In genomic region chr5:137743031-137743640, GRCh38 we compare ENCODE assay signal across 8 cellular contexts. TPM values are rescaled to one million over a fixed set of nuclear protein-coding genes. Genes with fewer than 3 reads are reported as not detected.
DNase-seq lines count a peak whose midpoint lies in the region; ATAC-seq lines count a peak whose summit lies in the region.

No MANE protein-coding gene starts in this region.

- ATAC-seq in Right ventricle myocardium inferior = peak; percentile 63
- ATAC-seq in HG03095 (IDR thresholded peaks at IDR 0.05; ENCODE audit: unreplicated experiment) = peak; percentile 47
- peak; percentile 80 for ATAC-seq in stimulated activated naive CD8-positive, alpha-beta T cell treated with anti-CD3 and anti-CD28 coated beads, Interleukin-15, Interleukin-2, amounts not matched to agents 100 U/mL and 50 U/mL, for 24 hours

- intact Hi-C loops in Right ventricle myocardium inferior (cut with DNase I) = loop anchor here (2.0 kb wide), 2 partner anchors 82 to 112 kb away; no protein-coding TSS in a partner anchor
- intact Hi-C loops in cardiac septum (cut with DNase I) = loop anchor here (1.0 to 2.0 kb wide), 2 partner anchors 82 to 114 kb away; no protein-coding TSS in a partner anchor

- no peak for DNase-seq in Right ventricle myocardium inferior (ENCODE audit: missing footprints)
- DNase-seq in cardiac septum (ENCODE audit: low spot score) = no peak
- DNase-seq in NCI-H446 (lab: John Stamatoyannopoulos, UW) = peak; percentile 65 to 83
- peak; percentile 46 for DNase-seq in activated CD4-positive, CD25-positive, alpha-beta regulatory T cell treated with anti-CD3 and anti-CD28 coated beads, Interleukin-2, amount 50 U/mL, for 16 hours (ENCODE audit: low read depth, low spot score)
- DNase-seq in effector CD8-positive, alpha-beta T cell (lab: John Stamatoyannopoulos, UW) = peak; percentile 33
- DNase-seq in medulla oblongata (ENCODE audit: extremely low spot score) = peak; percentile 94
- DNase-seq in stimulated activated naive CD8-positive, alpha-beta T cell treated with anti-CD3 and anti-CD28 coated beads, Interleukin-15, Interleukin-2, amounts not matched to agents 100 U/mL and 50 U/mL, for 24 hours = peak; percentile 56

RNA-seq across cellular contexts. Expression of gene KLHL3, which starts 7.2 kb away (rescaled TPM):
- total RNA-seq in Right ventricle myocardium inferior (23.3 TPM), cardiac septum (35.1 TPM)

RNA-seq across cellular contexts. Expression of gene HNRNPA0, which starts 11.0 kb away (rescaled TPM):
- total RNA-seq in Right ventricle myocardium inferior (12.1 TPM), cardiac septum (20.0 TPM)

Comparison
In these comparisons a context has a peak if more than half of its experiments do, and no peak if none do; other contexts are left out.
1. DNase-seq: peak in NCI-H446 (2 of 2), activated CD4-positive, CD25-positive, alpha-beta regulatory T cell treated with anti-CD3 and anti-CD28 coated beads, Interleukin-2, amount 50 U/mL, for 16 hours (single experiment), effector CD8-positive, alpha-beta T cell (single experiment), medulla oblongata (single experiment) and stimulated activated naive CD8-positive, alpha-beta T cell treated with anti-CD3 and anti-CD28 coated beads, Interleukin-15, Interleukin-2, amounts not matched to agents 100 U/mL and 50 U/mL, for 24 hours (single experiment); none in Right ventricle myocardium inferior (single experiment) and cardiac septum (single experiment).
2. Peak in every context shown above with its lines, with median percentiles within 50 percentile points of each other: ATAC-seq.